In the genomic region with DNA sequence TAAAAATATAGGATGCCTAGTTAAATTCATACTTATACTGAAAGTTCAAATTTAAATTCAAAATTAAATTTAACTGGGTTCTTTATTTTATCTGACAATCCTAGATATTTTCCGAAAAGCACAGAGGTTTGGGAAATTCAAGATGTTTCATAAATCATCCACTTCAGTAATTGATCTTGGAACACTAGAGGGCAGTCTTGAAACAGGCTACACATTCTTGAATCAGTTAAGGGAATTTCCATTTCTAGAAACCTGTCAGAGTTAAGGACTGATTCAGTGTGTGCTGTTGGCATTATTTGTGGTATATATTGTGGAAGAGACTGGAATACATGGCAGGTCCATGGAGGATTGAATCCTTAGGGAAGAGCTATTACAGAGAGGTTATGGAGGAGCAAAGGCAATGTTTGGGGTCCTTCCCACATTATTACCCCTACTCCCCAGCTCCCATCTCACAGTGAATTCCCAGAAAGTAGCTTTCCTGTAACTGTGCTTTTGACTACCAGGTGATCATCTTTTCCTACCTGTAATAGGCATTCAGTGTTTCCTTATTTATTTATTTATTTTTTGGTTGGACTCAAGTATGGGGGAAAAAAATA, we compare ENCODE assay signal across 8 cellular contexts.
DNase-seq lines count a peak whose midpoint lies in the region; ATAC-seq and TF ChIP-seq lines count a peak whose summit lies in the region.

No MANE protein-coding gene starts in this region.

- no peaks in the 10 kb centered on the region for H3K36me3 Mint-ChIP-seq in activated naive CD4-positive, alpha-beta T cell treated with anti-CD3 and anti-CD28 coated beads, Interleukin-2, amount 50 U/mL, for 72 hours

- H3K4me3 ChIP-seq in fibroblast of lung (replicated peaks in 1 of 4; ENCODE audit: control extremely low read depth in 1 of 4, insufficient read depth in 1 of 4, low read depth in 3 of 4, low read length in 4 of 4), result no peak overlapping the region
- H3K4me3 ChIP-seq in osteoblast (ENCODE audit: insufficient read depth, low read length), result no peak overlapping the region

- no peak overlapping the region for H3K4me2 ChIP-seq in fibroblast of lung (ENCODE audit: extremely low read depth, insufficient read depth, low read length)
- H3K4me2 ChIP-seq in osteoblast (ENCODE audit: insufficient read depth, low read length), result no peak overlapping the region

- TF ChIP-seq CTCF in fibroblast of lung (conservative IDR thresholded peaks at IDR 0.05 in 1 of 2, IDR thresholded peaks at IDR 0.05 in 1 of 2; ENCODE audit: low read depth in 1 of 2, low read length in 2 of 2) (peak; percentile 68), osteoblast (IDR thresholded peaks at IDR 0.05; ENCODE audit: extremely low read depth, low read depth, low read length) (peak; percentile 73)

- H3K9me3 ChIP-seq in fibroblast of lung (ENCODE audit: control insufficient read depth, insufficient read depth, low read depth, low read length) (no peaks in the 10 kb centered on the region), osteoblast (ENCODE audit: low read depth, low read length) (no peaks in the 10 kb centered on the region)

- peak; percentile 59 to 60 for ATAC-seq in activated naive CD4-positive, alpha-beta T cell treated with anti-CD3 and anti-CD28 coated beads, Interleukin-2, amount 50 U/mL, for 72 hours
- ATAC-seq in GM21825 (IDR thresholded peaks at IDR 0.05; ENCODE audit: unreplicated experiment) (peak; percentile 69), HG02642 (IDR thresholded peaks at IDR 0.05; ENCODE audit: poor library complexity, unreplicated experiment) (no peak)

- H3K36me3 ChIP-seq in fibroblast of lung (ENCODE audit: control insufficient read depth, insufficient read depth, low read length), result no peaks in the 10 kb centered on the region
- no peaks in the 10 kb centered on the region for H3K36me3 ChIP-seq in osteoblast (ENCODE audit: insufficient read depth, low read length)

- no peak overlapping the region for H3K9ac ChIP-seq in fibroblast of lung (ENCODE audit: insufficient read depth, low read length)

- H3K9me3 Mint-ChIP-seq in activated naive CD4-positive, alpha-beta T cell treated with anti-CD3 and anti-CD28 coated beads, Interleukin-2, amount 50 U/mL, for 72 hours, result no peaks in the 10 kb centered on the region

- H3K4me1 ChIP-seq in fibroblast of lung (ENCODE audit: control insufficient read depth, extremely low read depth, insufficient read depth, low read length) (no peaks in the 10 kb centered on the region), osteoblast (ENCODE audit: insufficient read depth, low read length) (no peaks in the 10 kb centered on the region)

- no peaks in the 10 kb centered on the region for H3K27me3 ChIP-seq in fibroblast of lung (ENCODE audit: control insufficient read depth, insufficient read depth, low read length)
- peaks cover under 1% of the 10 kb centered on the region for H3K27me3 ChIP-seq in osteoblast (ENCODE audit: insufficient read depth, low read length)

- no peaks in the 10 kb centered on the region for H3K79me2 ChIP-seq in fibroblast of lung (ENCODE audit: control insufficient read depth, insufficient read depth, low read length)
- H3K79me2 ChIP-seq in osteoblast (ENCODE audit: insufficient read depth, low read length), result no peaks in the 10 kb centered on the region

- H4K20me1 ChIP-seq in fibroblast of lung (ENCODE audit: control insufficient read depth, extremely low read depth, insufficient read depth, low read length) (no peaks in the 10 kb centered on the region), osteoblast (ENCODE audit: insufficient read depth, low read length) (no peaks in the 10 kb centered on the region)

- H2AFZ ChIP-seq in fibroblast of lung (ENCODE audit: low read length) (no peak overlapping the region), osteoblast (ENCODE audit: low read length) (no peak overlapping the region)

- H3K27ac ChIP-seq in fibroblast of lung (ENCODE audit: insufficient read depth, low read length) (no peak overlapping the region), osteoblast (ENCODE audit: low read depth, low read length) (no peak overlapping the region)

- no peak overlapping the region for H3K27ac Mint-ChIP-seq in activated naive CD4-positive, alpha-beta T cell treated with anti-CD3 and anti-CD28 coated beads, Interleukin-2, amount 50 U/mL, for 72 hours

- no peak for DNase-seq in activated naive CD4-positive, alpha-beta T cell treated with anti-CD3 and anti-CD28 coated beads, Interleukin-2, amount 50 U/mL, for 72 hours (ENCODE audit: low spot score in 2 of 2)
- DNase-seq in activated naive CD4-positive, alpha-beta T cell treated with Interleukin-2 at 50 U/mL for 16 hours, result no peak
- DNase-seq in LoVo (ENCODE audit: low spot score) (peak; percentile 63), SKM-1 treated with dmso at 0.1 percent for 144 hours (lab: John Stamatoyannopoulos, UW; ENCODE audit: unreplicated experiment) (peak; percentile 38), fibroblast of lung (ENCODE audit: low read depth in 2 of 2) (peak; percentile 65 to 84), osteoblast (ENCODE audit: insufficient read length, low spot score, missing footprints) (peak; percentile 71)

Comparison
In these comparisons a context has a peak if more than half of its experiments do, and no peak if none do; other contexts are left out.
1. DNase-seq: peak in LoVo (single experiment), SKM-1 treated with dmso at 0.1 percent for 144 hours (single experiment), fibroblast of lung (2 of 2) and osteoblast (single experiment); none in activated naive CD4-positive, alpha-beta T cell treated with anti-CD3 and anti-CD28 coated beads, Interleukin-2, amount 50 U/mL, for 72 hours (0 of 2) and activated naive CD4-positive, alpha-beta T cell treated with Interleukin-2 at 50 U/mL for 16 hours (single experiment).